Comparison of ENCODE assay signal across 1 cellular context in genomic region chr7:37448637-37449331, GRCh38.
TF ChIP-seq lines count a peak whose summit lies in the region.

Gene ELMO1 (minus strand): TSS chr7:37448864. CDS start chr7:37342690, 106,174 bp downstream.

TF ChIP-seq in GM12878, 131 proteins besides CTCF, POLR2A, EP300 and RAD21 (continued from another document and continues in another):
- TF ChIP-seq ELK1 (IDR thresholded peaks at IDR 0.05; ENCODE audit: low read depth, low read length) (0 out of 2 replicates have a peak, but pooled peaks have one; percentile 37), RB1 (IDR thresholded peaks at IDR 0.05; ENCODE audit: borderline replicate concordance) (no peak), HDGF (IDR thresholded peaks at IDR 0.05) (0 out of 2 replicates have a peak, but pooled peaks have one; percentile 34), YY1 (IDR thresholded peaks at IDR 0.05; ENCODE audit: low read depth, low read length) (no peak; the same call in 1 of the 2 replicates), IRF4 (IDR thresholded peaks at IDR 0.05; ENCODE audit: low read depth, low read length) (peak; percentile 79; the same call in 1 of the 2 replicates), ZNF274 (IDR thresholded peaks at IDR 0.05; ENCODE audit: insufficient read depth, insufficient read length) (no peak), ATF7 (IDR thresholded peaks at IDR 0.05; ENCODE audit: low read depth) (peak; percentile 51; the same call in 1 of the 2 replicates), NR2F1 (conservative IDR thresholded peaks at IDR 0.05) (peak; percentile 74), TAF1 (IDR thresholded peaks at IDR 0.05; ENCODE audit: borderline replicate concordance, low read depth, low read length) (peak; percentile 28; the same call in 1 of the 2 replicates), PAX8 (IDR thresholded peaks at IDR 0.05) (no peak), ATF3 (IDR thresholded peaks at IDR 0.05; ENCODE audit: borderline replicate concordance, extremely low read depth, low read depth, low read length) (no peak), SMAD1 (IDR thresholded peaks at IDR 0.05; ENCODE audit: low read depth, partially characterized antibody) (no peak), POLR2AphosphoS5 (IDR thresholded peaks at IDR 0.05; ENCODE audit: low read length) (0 out of 2 replicates have a peak, but pooled peaks have one; percentile 33), CREB1 (IDR thresholded peaks at IDR 0.05; ENCODE audit: low read depth) (peak; percentile 23; the same call in 1 of the 2 replicates), IRF5 (IDR thresholded peaks at IDR 0.05; ENCODE audit: borderline replicate concordance) (no peak), POU2F2 (IDR thresholded peaks at IDR 0.05; ENCODE audit: borderline replicate concordance, low read depth, low read length) (peak; percentile 61; the same call in 1 of the 3 replicates), CBX3 (IDR thresholded peaks at IDR 0.05; ENCODE audit: borderline replicate concordance, low read depth) (no peak), SMARCA5 (IDR thresholded peaks at IDR 0.05) (peak; percentile 19; the same call in 1 of the 2 replicates), EED (IDR thresholded peaks at IDR 0.05; ENCODE audit: low read depth) (peak; percentile 61), ZZZ3 (IDR thresholded peaks at IDR 0.05; ENCODE audit: control insufficient read depth, insufficient read length, low read depth) (no peak), SIX5 (IDR thresholded peaks at IDR 0.05; ENCODE audit: low read depth, low read length, severe bottlenecking) (no peak), NFIC (IDR thresholded peaks at IDR 0.05; ENCODE audit: low read depth, low read length) (0 out of 2 replicates have a peak, but pooled peaks have one; percentile 16), STAT1 (conservative IDR thresholded peaks at IDR 0.05) (no peak), PML (IDR thresholded peaks at IDR 0.05; ENCODE audit: low read length) (no peak), TCF12 (IDR thresholded peaks at IDR 0.05; ENCODE audit: low read depth, low read length) (peak; percentile 89), CBX5 (IDR thresholded peaks at IDR 0.05; ENCODE audit: low read depth) (0 out of 2 replicates have a peak, but pooled peaks have one; percentile 21), ZSCAN29 (IDR thresholded peaks at IDR 0.05) (no peak), RELB (IDR thresholded peaks at IDR 0.05; ENCODE audit: low read depth) (no peak), SMAD5 (IDR thresholded peaks at IDR 0.05; ENCODE audit: low read depth) (no peak), DPF2 (IDR thresholded peaks at IDR 0.05) (peak; percentile 88), RUNX3 (IDR thresholded peaks at IDR 0.05; ENCODE audit: low read length) (peak; percentile 30), MTA3 (IDR thresholded peaks at IDR 0.05; ENCODE audit: borderline replicate concordance, low read length) (no peak), CHD1 (IDR thresholded peaks at IDR 0.05; ENCODE audit: low read depth, low read length) (no peak), REST (IDR thresholded peaks at IDR 0.05; ENCODE audit: low read depth, low read length) (no peak), IKZF2 (IDR thresholded peaks at IDR 0.05) (peak; percentile 37 to 51; a peak in 3 of 4 replicates), RCOR1 (conservative IDR thresholded peaks at IDR 0.05; ENCODE audit: low read depth, low read length) (0 out of 2 replicates have a peak, but pooled peaks have one; percentile 72), TCF3 (IDR thresholded peaks at IDR 0.05; ENCODE audit: borderline replicate concordance, insufficient read depth, low read depth, low read length) (peak; percentile 89), SKIL (IDR thresholded peaks at IDR 0.05; ENCODE audit: low read depth, poor library complexity, severe bottlenecking) (no peak), USF2 (IDR thresholded peaks at IDR 0.05; ENCODE audit: borderline replicate concordance, low read depth, low read length) (no peak), HDAC6 (IDR thresholded peaks at IDR 0.05; ENCODE audit: unreplicated experiment) (peak; percentile 30), IKZF1 (conservative IDR thresholded peaks at IDR 0.05) (peak; percentile 86), HCFC1 (IDR thresholded peaks at IDR 0.05; ENCODE audit: low read length) (no peak), SMC3 (IDR thresholded peaks at IDR 0.05; ENCODE audit: borderline replicate concordance, low read length) (peak; percentile 49; the same call in 1 of the 2 replicates), EGR1 (IDR thresholded peaks at IDR 0.05; ENCODE audit: borderline replicate concordance in 1 of 2, low read depth in 2 of 2, low read length in 2 of 2) (0 out of 3 replicates have a peak, but pooled peaks of 1 of the 2 experiments have one; percentile 47), CHD2 (IDR thresholded peaks at IDR 0.05; ENCODE audit: borderline replicate concordance, low read depth, low read length) (peak; percentile 28; the same call in 1 of the 2 replicates), PRDM15 (CRISPR knock-in tag; IDR thresholded peaks at IDR 0.05) (no peak), NKRF (conservative IDR thresholded peaks at IDR 0.05) (peak; percentile 25; the same call in 1 of the 2 replicates), SPI1 (IDR thresholded peaks at IDR 0.05; ENCODE audit: borderline replicate concordance, insufficient read depth, low read depth, low read length) (peak; percentile 96), BHLHE40 (IDR thresholded peaks at IDR 0.05; ENCODE audit: borderline replicate concordance in 1 of 2, low read depth in 2 of 2, low read length in 1 of 2) (peak; percentile 55 to 66; a peak in 3 of 4 replicates), NRF1 (conservative IDR thresholded peaks at IDR 0.05; ENCODE audit: low read depth, low read length) (no peak)
